ENCODE assay signal across 17 cellular contexts in genomic region chr5:56168066-56168478, GRCh38.
DNase-seq lines count a peak whose midpoint lies in the region; ATAC-seq, FAIRE-seq and TF ChIP-seq lines count a peak whose summit lies in the region.
"Had no signal": no experiment of that assay in that cellular context is flagged by ENCODE, and none has a peak within 500 bp of the region (broad histone marks: within the 10 kb centered on the region; RNA-seq: fewer than 3 reads in every experiment).

No MANE protein-coding gene starts in this region.

- peak overlapping the region; percentile 30 for H3K27ac Mint-ChIP-seq in activated CD4-positive, alpha-beta T cell treated with anti-CD3 and anti-CD28 coated beads, Interleukin-2, amount 10 ng/mL, durations not matched to agents 24 days and 14 days
- H3K27ac Mint-ChIP-seq in astrocyte (ENCODE audit: unreplicated experiment): no peak overlapping the region

- ATAC-seq in HG03108 (IDR thresholded peaks at IDR 0.05; ENCODE audit: unreplicated experiment) (no peak), HG03442 (IDR thresholded peaks at IDR 0.05; ENCODE audit: unreplicated experiment) (no peak)
- ATAC-seq: Right ventricle myocardium inferior had no signal

- H2BK5ac ChIP-seq in trophoblast cell (ENCODE audit: low read depth, low read length, poor library complexity): no peak overlapping the region

- no peak overlapping the region for H2BK120ac ChIP-seq in trophoblast cell (ENCODE audit: insufficient read depth, low read length, poor library complexity)

- no peak for TF ChIP-seq POLR2A in NB4 (IDR thresholded peaks at IDR 0.05; ENCODE audit: extremely low read depth, insufficient read length)

- H3K36me3 ChIP-seq in astrocyte (ENCODE audit: insufficient read depth, low read length) (no peaks in the 10 kb centered on the region), trophoblast cell (ENCODE audit: control insufficient read depth in 1 of 2, insufficient read depth in 2 of 2, low read length in 2 of 2) (no peaks in the 10 kb centered on the region), PC-9 (ENCODE audit: low read depth) (no peaks in the 10 kb centered on the region)

- H3K4me1 ChIP-seq in astrocyte (ENCODE audit: insufficient read depth, low read length) (peaks cover 25% of the 10 kb centered on the region), trophoblast cell (ENCODE audit: control insufficient read depth in 1 of 2, insufficient read depth in 2 of 2, low read length in 2 of 2) (peaks cover 0 to 2% of the 10 kb centered on the region in 2 experiments), PC-9 (replicated peaks; ENCODE audit: insufficient read depth) (peaks cover 8% of the 10 kb centered on the region)

- TF ChIP-seq CTCF in NB4 (IDR thresholded peaks at IDR 0.05; ENCODE audit: low read depth, low read length) (no peak), astrocyte (IDR thresholded peaks at IDR 0.05; ENCODE audit: insufficient read depth, low read depth, low read length) (no peak), PC-9 (conservative IDR thresholded peaks at IDR 0.05) (no peak)

- POLR2A ChIA-PET in PC-9 (lab: Charles Lee; ENCODE audit: unreplicated experiment): no interaction called here

- no peak overlapping the region for H2BK12ac ChIP-seq in trophoblast cell (ENCODE audit: low read length)

- H3K9me3 Mint-ChIP-seq in activated CD4-positive, alpha-beta T cell treated with anti-CD3 and anti-CD28 coated beads, Interleukin-2, amount 10 ng/mL, durations not matched to agents 24 days and 14 days: no peaks in the 10 kb centered on the region
- H3K9me3 Mint-ChIP-seq in astrocyte (ENCODE audit: unreplicated experiment): no peaks in the 10 kb centered on the region

- no peak overlapping the region for H4K8ac ChIP-seq in trophoblast cell (ENCODE audit: low read depth, low read length)

- H3K27me3 ChIP-seq in astrocyte (ENCODE audit: insufficient read depth, low read length) (peaks cover 2% of the 10 kb centered on the region), trophoblast cell (ENCODE audit: insufficient read depth, low read length) (no peaks in the 10 kb centered on the region), PC-9 (ENCODE audit: insufficient read depth, low read depth) (no peaks in the 10 kb centered on the region)

- no peak for FAIRE-seq in astrocyte (lab: Jason Lieb, UNC)
- FAIRE-seq: D721Med, H54, TTC549 had no signal

- H3K4ac ChIP-seq in trophoblast cell (ENCODE audit: low read depth, low read length): no peak overlapping the region

- BruUV-seq in PC-9 (replicated peaks; lab: Mats Ljungman, UMichigan): no TSS peak

- no peak overlapping the region for H3K27ac ChIP-seq in astrocyte (ENCODE audit: low read depth, low read length)
- no peak overlapping the region for H3K27ac ChIP-seq in trophoblast cell (ENCODE audit: low read depth, low read length)
- H3K27ac ChIP-seq in PC-9: no peak overlapping the region

- no peaks in the 10 kb centered on the region for H3K79me1 ChIP-seq in trophoblast cell (ENCODE audit: low read length)

- no CpG with 5 or more reads among the region's 8 CpGs for WGBS in trophoblast cell (ENCODE audit: extremely low coverage, insufficient coverage, insufficient read length)

- no peak for DNase-seq in activated CD4-positive, alpha-beta T cell treated with anti-CD3 and anti-CD28 coated beads, Interleukin-2, amount 10 ng/mL, durations not matched to agents 24 days and 14 days
- no peak for DNase-seq in activated CD4-positive, alpha-beta T cell treated with anti-CD3 and anti-CD28 coated beads, Interleukin-2, amount 50 U/mL, for 4 hours
- peak; percentile 51 for DNase-seq in NB4 (ENCODE audit: low read depth)
- DNase-seq in astrocyte (ENCODE audit: low read depth): peak; percentile 84
- peak; percentile 25 to 64 for DNase-seq in trophoblast cell
- no peak for DNase-seq in PC-9
- DNase-seq: aorta, foreskin fibroblast, Karpas-422, NCI-H2029 treated with DMSO at 0.1 percent for 48 hours, NCI-H69 had no signal

- no peak overlapping the region for H4K12ac ChIP-seq in trophoblast cell (ENCODE audit: low read depth, low read length)

- H2AK5ac ChIP-seq in trophoblast cell (ENCODE audit: low read length): no peak overlapping the region

- H4K20me1 ChIP-seq in astrocyte (ENCODE audit: insufficient read depth, low read length) (no peaks in the 10 kb centered on the region), PC-9 (ENCODE audit: insufficient read depth) (no peaks in the 10 kb centered on the region)

- no peaks in the 10 kb centered on the region for H3F3A ChIP-seq in PC-9 (ENCODE audit: insufficient read depth, low read depth)

- no peaks in the 10 kb centered on the region for H3K9me3 ChIP-seq in astrocyte (ENCODE audit: insufficient read depth, low read depth, low read length)
- no peaks in the 10 kb centered on the region for H3K9me3 ChIP-seq in trophoblast cell (ENCODE audit: insufficient read depth, low read depth, low read length)
- no peaks in the 10 kb centered on the region for H3K9me3 ChIP-seq in PC-9 (ENCODE audit: insufficient read depth, low read depth)

- CTCF ChIA-PET in PC-9 (lab: Charles Lee): no interaction called here

- no peak overlapping the region for H3K9ac ChIP-seq in astrocyte (ENCODE audit: low read length)
- no peak overlapping the region for H3K9ac ChIP-seq in trophoblast cell (ENCODE audit: low read length)

- H3K18ac ChIP-seq in trophoblast cell (ENCODE audit: low read length): no peak overlapping the region

- H3K4me3 ChIP-seq in NB4 (ENCODE audit: low read depth, low read length) (no peak overlapping the region), astrocyte (ENCODE audit: insufficient read depth, low read depth, low read length) (no peak overlapping the region), trophoblast cell (ENCODE audit: low read depth, low read length) (no peak overlapping the region), PC-9 (no peak overlapping the region)

- no peaks in the 10 kb centered on the region for H3K9me2 ChIP-seq in PC-9 (ENCODE audit: insufficient read depth)

- no peaks in the 10 kb centered on the region for H3K36me3 Mint-ChIP-seq in activated CD4-positive, alpha-beta T cell treated with anti-CD3 and anti-CD28 coated beads, Interleukin-2, amount 10 ng/mL, durations not matched to agents 24 days and 14 days (ENCODE audit: low read depth)
- no peaks in the 10 kb centered on the region for H3K36me3 Mint-ChIP-seq in astrocyte (ENCODE audit: low read depth, unreplicated experiment)

- peaks cover 36% of the 10 kb centered on the region for H3K4me1 Mint-ChIP-seq in activated CD4-positive, alpha-beta T cell treated with anti-CD3 and anti-CD28 coated beads, Interleukin-2, amount 10 ng/mL, durations not matched to agents 24 days and 14 days
- H3K4me1 Mint-ChIP-seq in astrocyte (ENCODE audit: low read depth, unreplicated experiment): peaks cover 14% of the 10 kb centered on the region

- H2AFZ ChIP-seq in astrocyte (ENCODE audit: low read depth, low read length) (no peak overlapping the region), trophoblast cell (ENCODE audit: insufficient read depth, low read length, poor library complexity) (no peak overlapping the region), PC-9 (no peak overlapping the region)

- H3K27me3 Mint-ChIP-seq in activated CD4-positive, alpha-beta T cell treated with anti-CD3 and anti-CD28 coated beads, Interleukin-2, amount 10 ng/mL, durations not matched to agents 24 days and 14 days: no peaks in the 10 kb centered on the region
- peaks cover 5% of the 10 kb centered on the region for H3K27me3 Mint-ChIP-seq in astrocyte (ENCODE audit: low read depth, unreplicated experiment)

- H3K4me2 ChIP-seq in astrocyte (ENCODE audit: low read length): peak overlapping the region; percentile 20
- no peak overlapping the region for H3K4me2 ChIP-seq in trophoblast cell (ENCODE audit: low read length)
- no peak overlapping the region for H3K4me2 ChIP-seq in PC-9

- H4K91ac ChIP-seq in trophoblast cell (ENCODE audit: low read depth, low read length): no peak overlapping the region

- H3K79me2 ChIP-seq in astrocyte (ENCODE audit: insufficient read depth, low read length) (no peaks in the 10 kb centered on the region), trophoblast cell (ENCODE audit: control insufficient read depth, insufficient read depth, low read length, poor library complexity) (no peaks in the 10 kb centered on the region), PC-9 (ENCODE audit: low read depth) (no peaks in the 10 kb centered on the region)

- H3K4me3 Mint-ChIP-seq in activated CD4-positive, alpha-beta T cell treated with anti-CD3 and anti-CD28 coated beads, Interleukin-2, amount 10 ng/mL, durations not matched to agents 24 days and 14 days: no peak overlapping the region
- no peak overlapping the region for H3K4me3 Mint-ChIP-seq in astrocyte (ENCODE audit: unreplicated experiment)

- H3K23ac ChIP-seq in trophoblast cell (ENCODE audit: low read length): no peak overlapping the region

- no peak overlapping the region for H3K14ac ChIP-seq in trophoblast cell (ENCODE audit: low read length)

- intact Hi-C loops in activated CD4-positive, alpha-beta T cell treated with anti-CD3 and anti-CD28 coated beads, Interleukin-2, amount 10 ng/mL, durations not matched to agents 24 days and 14 days (cut with micrococcal nuclease): loop anchor here (5.0 kb wide), 1 partner anchor 34 kb away; no protein-coding TSS in a partner anchor
- intact Hi-C loops in PC-9 (cut with micrococcal nuclease; ENCODE audit: unreplicated experiment): no loop called here

Comparison
In these comparisons a context has a peak if more than half of its experiments do, and no peak if none do; other contexts are left out.
1. DNase-seq: peak in NB4 (single experiment), astrocyte (single experiment) and trophoblast cell (2 of 2); none in activated CD4-positive, alpha-beta T cell treated with anti-CD3 and anti-CD28 coated beads, Interleukin-2, amount 10 ng/mL, durations not matched to agents 24 days and 14 days (single experiment), activated CD4-positive, alpha-beta T cell treated with anti-CD3 and anti-CD28 coated beads, Interleukin-2, amount 50 U/mL, for 4 hours (0 of 2) and PC-9 (0 of 2).